In genomic region chr11:119727523-119728081, GRCh38 we compare ENCODE assay signal across 8 cellular contexts. TPM values are rescaled to one million over a fixed set of nuclear protein-coding genes. Genes with fewer than 3 reads are reported as not detected.
A peak's percentile ranks its signal among the peaks of the same experiment; 100 is the strongest.
DNase-seq lines count a peak whose midpoint lies in the region; ATAC-seq and TF ChIP-seq lines count a peak whose summit lies in the region.

No MANE protein-coding gene starts in this region.

- H3K4me1 ChIP-seq in prostate gland (replicated peaks) = peaks cover 12% of the 10 kb centered on the region

- no peaks in the 10 kb centered on the region for H3K27me3 ChIP-seq in HL-60 (ENCODE audit: insufficient read depth, poor library complexity, severe bottlenecking)
- H3K27me3 ChIP-seq in prostate gland (replicated peaks; ENCODE audit: insufficient read depth) = no peaks in the 10 kb centered on the region

- no peaks in the 10 kb centered on the region for H3K27me3 Mint-ChIP-seq in Calu3 (ENCODE audit: unreplicated experiment)
- H3K27me3 Mint-ChIP-seq in activated T-cell treated with anti-CD3 and anti-CD28 coated beads, Interleukin-2, amount 50 U/mL, for 24 hours = peaks cover 35% of the 10 kb centered on the region

- no peaks in the 10 kb centered on the region for H3K36me3 ChIP-seq in prostate gland

- no peaks in the 10 kb centered on the region for H3K9me3 Mint-ChIP-seq in Calu3 (ENCODE audit: low read depth, unreplicated experiment)
- H3K9me3 Mint-ChIP-seq in activated T-cell treated with anti-CD3 and anti-CD28 coated beads, Interleukin-2, amount 50 U/mL, for 24 hours = no peaks in the 10 kb centered on the region

- H3K4me3 Mint-ChIP-seq in Calu3 (ENCODE audit: low read depth, unreplicated experiment) = peak overlapping the region; percentile 78
- peak overlapping the region; percentile 78 for H3K4me3 Mint-ChIP-seq in activated T-cell treated with anti-CD3 and anti-CD28 coated beads, Interleukin-2, amount 50 U/mL, for 24 hours

- TF ChIP-seq POLR2A in prostate gland (IDR thresholded peaks at IDR 0.05) (no peak), GM18505 (IDR thresholded peaks at IDR 0.05; ENCODE audit: borderline replicate concordance, extremely low read depth, insufficient read depth, insufficient read length) (no peak)

- no peaks in the 10 kb centered on the region for H3K4me1 Mint-ChIP-seq in Calu3 (ENCODE audit: low read depth, unreplicated experiment)
- peaks cover 19% of the 10 kb centered on the region for H3K4me1 Mint-ChIP-seq in activated T-cell treated with anti-CD3 and anti-CD28 coated beads, Interleukin-2, amount 50 U/mL, for 24 hours (ENCODE audit: low read depth)

- H3K9me3 ChIP-seq in prostate gland = no peaks in the 10 kb centered on the region

- H3K27ac ChIP-seq in HL-60 (replicated peaks) (peak overlapping the region; percentile 58), prostate gland (peak overlapping the region; percentile 84 to 92)

- CTCF ChIA-PET in Calu3 (lab: Charles Lee) = no interaction called here

- TF ChIP-seq CTCF in Calu3 (IDR thresholded peaks at IDR 0.05; ENCODE audit: unreplicated experiment) (no peak), HL-60 (IDR thresholded peaks at IDR 0.05; ENCODE audit: insufficient read depth, low read length) (no peak), prostate gland (IDR thresholded peaks at IDR 0.05) (peak in 2 of 4 experiments; percentile 27 to 34)

- intact Hi-C loops in Calu3 (cut with micrococcal nuclease; ENCODE audit: unreplicated experiment) = loop anchor here (5.0 to 10.0 kb wide), 2 partner anchors 35 to 63 kb away; no protein-coding TSS in a partner anchor
- intact Hi-C loops in Right ventricle myocardium inferior (cut with DNase I) = loop anchor here (5.0 kb wide), 1 partner anchor 380 kb away; no protein-coding TSS in a partner anchor
- intact Hi-C loops in prostate gland (cut with DNase I) = loop anchor here (5.0 to 10.0 kb wide), 4 partner anchors 60 to 380 kb away; no protein-coding TSS in a partner anchor

- H3K27ac Mint-ChIP-seq in Calu3 (ENCODE audit: unreplicated experiment) = peak overlapping the region; percentile 66
- H3K27ac Mint-ChIP-seq in activated T-cell treated with anti-CD3 and anti-CD28 coated beads, Interleukin-2, amount 50 U/mL, for 24 hours = no peak overlapping the region

- ATAC-seq in Right ventricle myocardium inferior (peak; percentile 14), GM21576 (IDR thresholded peaks at IDR 0.05; ENCODE audit: unreplicated experiment) (no peak), GM18505 (IDR thresholded peaks at IDR 0.05; ENCODE audit: unreplicated experiment) (no peak)

- H3K4me3 ChIP-seq in HL-60 (replicated peaks; ENCODE audit: insufficient read depth, low read length) = peak overlapping the region; percentile 77
- H3K4me3 ChIP-seq in prostate gland = peak overlapping the region; percentile 77 to 78

- WGBS in prostate gland = under 1% methylated on average over 41 of the region's 45 CpGs

- BruUV-seq in Calu3 (replicated peaks; lab: Mats Ljungman, UMichigan) = no TSS peak

- peaks cover 27% of the 10 kb centered on the region for H3K36me3 Mint-ChIP-seq in Calu3 (ENCODE audit: insufficient read depth, unreplicated experiment)
- no peaks in the 10 kb centered on the region for H3K36me3 Mint-ChIP-seq in activated T-cell treated with anti-CD3 and anti-CD28 coated beads, Interleukin-2, amount 50 U/mL, for 24 hours (ENCODE audit: low read depth)

- DNase-seq in Calu3 = peak; percentile 55
- no peak for DNase-seq in HL-60 (ENCODE audit: low read depth in 1 of 2, low spot score in 1 of 2)
- DNase-seq in activated T-cell treated with anti-CD3 and anti-CD28 coated beads, Interleukin-2, amount 50 U/mL, for 24 hours = peak; percentile 47
- no peak for DNase-seq in Right ventricle myocardium inferior (ENCODE audit: missing footprints)
- DNase-seq in prostate gland (ENCODE audit: low spot score) = peak; percentile 37
- DNase-seq in kidney glomerular epithelial cell (lab: John Stamatoyannopoulos, UW) = no peak

RNA-seq across cellular contexts. Expression of gene NECTIN1, which starts 1.4 kb away (rescaled TPM):
- 22.1 and 28.5 TPM in 2 replicates for total RNA-seq in Calu3 (2022)
- total RNA-seq in Right ventricle myocardium inferior = 20.0 TPM
- total RNA-seq in prostate gland = 10 to 100 TPM; 18.7 to 28.2 TPM

Comparison
In these comparisons a context has a peak if more than half of its experiments do, and no peak if none do; other contexts are left out.
1. DNase-seq: peak in Calu3 (single experiment), activated T-cell treated with anti-CD3 and anti-CD28 coated beads, Interleukin-2, amount 50 U/mL, for 24 hours (single experiment) and prostate gland (single experiment); none in HL-60 (0 of 2), Right ventricle myocardium inferior (single experiment) and kidney glomerular epithelial cell (single experiment).